9 cellular contexts compared by ENCODE assay signal in the genomic region with DNA sequence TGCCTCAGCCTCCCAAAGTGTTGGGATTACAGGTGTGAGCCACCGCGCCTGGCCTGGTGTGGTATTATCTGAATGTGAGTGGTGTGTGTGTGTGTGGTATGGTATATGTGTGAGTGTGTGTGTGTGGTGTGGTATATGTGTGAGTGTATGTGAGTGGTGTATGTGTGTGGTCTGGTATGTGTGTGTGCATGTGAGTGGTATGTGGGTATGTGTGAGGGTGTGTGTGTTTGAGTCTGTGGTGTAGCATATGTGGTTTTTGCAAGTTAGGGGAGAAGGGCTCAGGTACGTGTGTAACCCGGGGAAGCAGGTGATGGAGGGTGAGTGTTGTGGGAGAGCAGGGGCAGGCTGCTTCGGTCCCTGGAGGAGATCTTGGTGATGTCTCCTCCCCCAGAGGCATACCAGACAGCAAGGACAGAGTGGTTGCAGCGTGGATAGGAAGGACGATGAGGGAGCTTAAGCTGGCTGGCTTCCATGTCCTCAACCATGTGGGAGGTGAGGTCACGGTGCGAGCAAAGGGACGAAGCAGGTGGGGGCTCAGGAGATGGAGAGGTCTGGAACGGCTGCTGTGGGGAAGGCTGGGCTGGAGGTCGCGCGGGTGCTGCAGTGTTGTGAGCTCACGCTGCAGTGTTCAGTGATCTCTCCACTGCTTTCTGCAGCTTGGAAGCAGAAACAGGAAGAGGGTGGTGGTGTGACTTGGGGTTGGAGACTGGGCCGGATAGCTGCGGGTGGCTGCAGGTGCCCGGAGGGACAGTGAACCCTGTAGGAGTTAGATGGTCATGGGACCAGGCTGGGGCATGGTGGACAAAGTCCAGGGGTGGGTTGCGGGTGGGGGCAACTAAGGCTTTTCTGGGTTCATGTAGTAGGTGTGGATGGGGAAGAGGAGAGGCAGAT. TPM values are rescaled to one million over a fixed set of nuclear protein-coding genes. Genes with fewer than 3 reads are reported as not detected.
DNase-seq lines count a peak whose midpoint lies in the region; ATAC-seq and TF ChIP-seq lines count a peak whose summit lies in the region.
"Had no signal": no experiment of that assay in that cellular context is flagged by ENCODE, and none has a peak within 500 bp of the region (broad histone marks: within the 10 kb centered on the region; RNA-seq: fewer than 3 reads in every experiment).

No MANE protein-coding gene starts in this region.

- H4K20me1 ChIP-seq in BLaER1 treated with 17β-estradiol and CSF1 and Interleukin-3, amounts not matched to agents 10 nM and 100 nM = peaks cover 40 to 97% (median 89%) of the 10 kb centered on the region in 11 experiments; a peak in 21 of 22 replicates
- peaks cover 66% of the 10 kb centered on the region for H4K20me1 ChIP-seq in neural progenitor cell (ENCODE audit: low read depth)

- peak overlapping the region; percentile 32 to 100 (median 96); a peak in 19 of 20 replicates for H3K4me3 ChIP-seq in BLaER1 treated with 17β-estradiol and CSF1 and Interleukin-3, amounts not matched to agents 10 nM and 100 nM
- H3K4me3 ChIP-seq in mesodermal cell (ENCODE audit: extremely low read depth, insufficient read depth, low read length, poor library complexity, severe bottlenecking) (peak overlapping the region; percentile 97), neural progenitor cell (no peak overlapping the region)

- peaks cover 35 to 97% (median 84%) of the 10 kb centered on the region in 11 experiments for H3K36me3 ChIP-seq in BLaER1 treated with 17β-estradiol and CSF1 and Interleukin-3, amounts not matched to agents 10 nM and 100 nM
- peaks cover 93% of the 10 kb centered on the region for H3K36me3 ChIP-seq in mesodermal cell (ENCODE audit: control insufficient read depth, insufficient read depth, low read length)
- no peaks in the 10 kb centered on the region for H3K36me3 ChIP-seq in neural progenitor cell

- H3K4me1 Mint-ChIP-seq in neural progenitor cell = peaks cover 8% of the 10 kb centered on the region

- peaks cover 4% of the 10 kb centered on the region for H3K27me3 Mint-ChIP-seq in neural progenitor cell (ENCODE audit: insufficient read depth, low read depth)

- H3K27ac ChIP-seq in BLaER1 treated with 17β-estradiol and CSF1 and Interleukin-3, amounts not matched to agents 10 nM and 100 nM = peak overlapping the region in 10 of 11 experiments; percentile 36 to 99 (median 78); a peak in 17 of 22 replicates
- H3K27ac ChIP-seq in angular gyrus (ENCODE audit: low read depth, low read length) (peak overlapping the region; percentile 44), mesodermal cell (ENCODE audit: low read depth, low read length, severe bottlenecking) (no peak overlapping the region), neural progenitor cell (no peak overlapping the region)
- H3K27ac ChIP-seq: VCaP had no signal

- no peak overlapping the region for H2AFZ ChIP-seq in neural progenitor cell (replicated peaks)

- H3K9me3 Mint-ChIP-seq in neural progenitor cell = no peaks in the 10 kb centered on the region

- no peak overlapping the region for H3K4me3 Mint-ChIP-seq in neural progenitor cell

- H3K4me2 ChIP-seq in BLaER1 treated with 17β-estradiol and CSF1 and Interleukin-3, amounts not matched to agents 10 nM and 100 nM = peak overlapping the region; percentile 91 to 100 (median 98)
- no peak overlapping the region for H3K4me2 ChIP-seq in neural progenitor cell

- H3K4me1 ChIP-seq in BLaER1 treated with 17β-estradiol and CSF1 and Interleukin-3, amounts not matched to agents 10 nM and 100 nM = peaks cover 61 to 91% (median 62%) of the 10 kb centered on the region in 10 experiments
- peaks cover 72% of the 10 kb centered on the region for H3K4me1 ChIP-seq in mesodermal cell (ENCODE audit: control insufficient read depth, insufficient read depth, low read length, poor library complexity, severe bottlenecking)
- H3K4me1 ChIP-seq in neural progenitor cell = peaks cover 5% of the 10 kb centered on the region

- H3K79me2 ChIP-seq in neural progenitor cell (ENCODE audit: low read depth) = peaks cover 45% of the 10 kb centered on the region

- WGBS in mesodermal cell (ENCODE audit: insufficient coverage in 2 of 2), 2 experiments = 86 to 92% methylated on average over 9 to 18 of the region's 19 CpGs

- H3K9me3 ChIP-seq in BLaER1 treated with 17β-estradiol and CSF1 and Interleukin-3, amounts not matched to agents 10 nM and 100 nM (replicated peaks in 1 of 11) = 0 out of 22 replicates have a peak, but pooled peaks cover 0 to 7% (median 0%) of the 10 kb centered on the region in 11 experiments
- no peaks in the 10 kb centered on the region for H3K9me3 ChIP-seq in mesodermal cell (ENCODE audit: control insufficient read depth, low read length)
- no peaks in the 10 kb centered on the region for H3K9me3 ChIP-seq in neural progenitor cell (ENCODE audit: low read depth)

- ATAC-seq in HG02885 (IDR thresholded peaks at IDR 0.05; ENCODE audit: poor library complexity, unreplicated experiment) (peak; percentile 30), HG03095 (IDR thresholded peaks at IDR 0.05; ENCODE audit: unreplicated experiment) (no peak)

- DNase-seq in stimulated activated CD4-positive, alpha-beta T cell treated with anti-CD3 and anti-CD28 coated beads, Interleukin-4, amount 100 ng/mL, for 24 hours = no peak
- DNase-seq in neural progenitor cell (ENCODE audit: low spot score) (no peak), NCI-H345 treated with DMSO at 0.1 percent for 48 hours (lab: John Stamatoyannopoulos, UW; ENCODE audit: unreplicated experiment) (no peak)

- TF ChIP-seq CTCF in neural progenitor cell (IDR thresholded peaks at IDR 0.05) = no peak

- H3K27me3 ChIP-seq in BLaER1 treated with 17β-estradiol and CSF1 and Interleukin-3, amounts not matched to agents 10 nM and 100 nM = no peaks in the 10 kb centered on the region
- no peaks in the 10 kb centered on the region for H3K27me3 ChIP-seq in neural progenitor cell

- peaks cover 12% of the 10 kb centered on the region for H3K36me3 Mint-ChIP-seq in neural progenitor cell

- no peak overlapping the region for H3K27ac Mint-ChIP-seq in neural progenitor cell

- peak overlapping the region; percentile 51 to 98 (median 92) for H3K9ac ChIP-seq in BLaER1 treated with 17β-estradiol and CSF1 and Interleukin-3, amounts not matched to agents 10 nM and 100 nM
- H3K9ac ChIP-seq in neural progenitor cell = no peak overlapping the region

- no peaks in the 10 kb centered on the region for H3F3A ChIP-seq in neural progenitor cell (ENCODE audit: low read depth)

RNA-seq across cellular contexts. Expression of a gene that starts 5.0 kb away (rescaled TPM):
- polyA plus RNA-seq in mesodermal cell (2013, experiment 1 of 2) = 271 TPM
- polyA plus RNA-seq in mesodermal cell (2013, experiment 2 of 2) = 222 TPM
- 5.2 and 21.5 TPM in 2 replicates for total RNA-seq in neural progenitor cell (ENCODE audit: low replicate concordance)

RNA-seq across cellular contexts. Expression of a gene that starts 22.5 kb away (rescaled TPM):
- 1.0 TPM for polyA plus RNA-seq in mesodermal cell (2013, experiment 1 of 2)
- 1.5 TPM for polyA plus RNA-seq in mesodermal cell (2013, experiment 2 of 2)
- 4.1 and 6.0 TPM in 2 replicates for total RNA-seq in neural progenitor cell (ENCODE audit: low replicate concordance)

RNA-seq across cellular contexts. Expression of a gene that starts 23.6 kb away (rescaled TPM):
- polyA plus RNA-seq in mesodermal cell (2013, experiment 1 of 2) = 7.7 TPM
- 6.6 TPM for polyA plus RNA-seq in mesodermal cell (2013, experiment 2 of 2)
- total RNA-seq in neural progenitor cell (ENCODE audit: low replicate concordance) = 20.1 and 46.5 TPM in 2 replicates

RNA-seq across cellular contexts. Expression of a gene that starts 57.1 kb away (rescaled TPM):
- not detected for polyA plus RNA-seq in mesodermal cell (2013, experiment 1 of 2)
- polyA plus RNA-seq in mesodermal cell (2013, experiment 2 of 2) = not detected
- total RNA-seq in neural progenitor cell (ENCODE audit: low replicate concordance) = not detected in 2 replicates

Comparison
In these comparisons a context has a peak if more than half of its experiments do, and no peak if none do; other contexts are left out.
1. H3K27ac ChIP-seq: peak in BLaER1 treated with 17β-estradiol and CSF1 and Interleukin-3, amounts not matched to agents 10 nM and 100 nM (10 of 11) and angular gyrus (single experiment); none in mesodermal cell (single experiment) and neural progenitor cell (single experiment).